In the genomic region with DNA sequence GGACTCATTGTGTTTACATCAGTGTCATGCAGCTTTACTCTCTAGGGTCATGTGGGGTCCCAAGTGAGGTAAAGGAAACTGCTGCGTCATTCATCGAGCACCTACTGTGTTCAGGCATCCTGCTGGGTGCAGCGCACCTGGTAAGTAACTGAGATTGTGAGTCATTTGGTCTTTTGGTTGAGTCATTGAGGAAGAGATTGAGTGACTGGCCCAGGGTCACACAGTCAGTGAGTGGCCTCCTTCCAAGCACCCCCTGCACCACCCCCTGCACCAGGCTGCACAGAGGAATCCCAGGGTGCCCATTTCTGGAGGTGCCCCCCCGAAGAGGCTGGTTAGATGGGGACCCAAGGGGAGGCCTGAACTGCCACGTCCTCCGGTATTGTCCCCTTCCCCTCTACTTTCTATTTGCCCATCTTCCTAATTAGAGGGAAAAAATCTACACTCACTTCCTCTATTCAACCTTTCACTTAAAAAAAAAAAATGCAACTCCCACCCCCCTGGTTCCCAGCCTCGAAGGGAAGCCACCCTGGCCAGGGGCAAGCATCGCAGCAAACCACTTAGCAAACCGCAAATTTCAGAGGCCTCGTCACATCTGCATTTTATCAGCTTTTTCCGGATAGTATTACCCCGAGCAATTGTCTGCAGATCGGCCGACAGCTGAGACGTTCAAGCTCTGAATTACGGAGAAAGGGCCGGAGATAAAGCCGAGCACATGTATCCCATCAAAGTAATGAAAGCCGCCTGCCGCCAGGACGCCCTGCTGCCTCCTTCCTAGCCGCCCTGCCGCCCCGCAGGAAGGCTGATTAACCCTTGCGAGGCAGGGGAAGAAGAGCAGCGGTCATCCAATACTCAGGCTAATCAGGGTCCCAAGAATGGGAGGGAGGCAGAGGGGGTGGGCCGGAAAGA, we compare ENCODE assay signal across 8 cellular contexts.
DNase-seq lines count a peak whose midpoint lies in the region; ATAC-seq, FAIRE-seq and TF ChIP-seq lines count a peak whose summit lies in the region.

No MANE protein-coding gene starts in this region.

- no peak for TF ChIP-seq CTCF in GM12878 (IDR thresholded peaks at IDR 0.05 in 2 of 3, conservative IDR thresholded peaks at IDR 0.05 in 1 of 3; ENCODE audit: control insufficient read depth in 2 of 3, extremely low read depth in 1 of 3, insufficient read depth in 1 of 3, low read depth in 3 of 3, low read length in 3 of 3)
- TF ChIP-seq CTCF in smooth muscle cell (IDR thresholded peaks at IDR 0.05; ENCODE audit: borderline replicate concordance, insufficient read depth, poor library complexity, severe bottlenecking) = no peak
- no peak for TF ChIP-seq CTCF in Caco-2 (IDR thresholded peaks at IDR 0.05; ENCODE audit: insufficient read depth in 1 of 2, low read depth in 1 of 2, low read length in 1 of 2, severe bottlenecking in 1 of 2, unreplicated experiment in 1 of 2)

- H3K36me3 ChIP-seq in GM12878 (ENCODE audit: control insufficient read depth in 2 of 2, insufficient read depth in 2 of 2, low read length in 1 of 2) (no peaks in the 10 kb centered on the region), smooth muscle cell (ENCODE audit: low read depth) (no peaks in the 10 kb centered on the region), Caco-2 (ENCODE audit: control insufficient read depth, insufficient read depth, low read length) (no peaks in the 10 kb centered on the region)

- H2AFZ ChIP-seq in GM12878 (ENCODE audit: control insufficient read depth, low read depth, low read length) (no peak overlapping the region; the same call in 1 of the 2 replicates), smooth muscle cell (ENCODE audit: low read depth) (peak overlapping the region; percentile 17)

- peak overlapping the region; percentile 46; the same call in 1 of the 2 replicates for H3K4me3 ChIP-seq in GM12878
- H3K4me3 ChIP-seq in smooth muscle cell = peak overlapping the region; percentile 13
- no peak overlapping the region for H3K4me3 ChIP-seq in Caco-2 (ENCODE audit: low read depth, low read length)

- DNase-seq in GM12878 (ENCODE audit: low read depth, low spot score) (peak; percentile 86), smooth muscle cell (lab: John Stamatoyannopoulos, UW; ENCODE audit: unreplicated experiment) (no peak), Caco-2 (no peak), Right ventricle myocardium inferior (ENCODE audit: missing footprints) (no peak)
- no peak for DNase-seq in effector CD8-positive, alpha-beta T cell (lab: John Stamatoyannopoulos, UW)

- no peak overlapping the region for H3K4me3 Mint-ChIP-seq in Caco-2 (ENCODE audit: unreplicated experiment)

- peak overlapping the region; percentile 45; the same call in 1 of the 2 replicates for H3K9ac ChIP-seq in GM12878 (ENCODE audit: control insufficient read depth, insufficient read depth, low read length)
- no peak overlapping the region for H3K9ac ChIP-seq in smooth muscle cell (ENCODE audit: low read depth)

- SMC1A ChIA-PET in GM12878 (lab: Charles Lee; ENCODE audit: uncharacterized antibody, unreplicated experiment) = interaction anchor here (0.7 to 1.9 kb wide), 5 partner anchors 10 to 950 kb away, joined by 3 to 7 read pairs (median 3); no protein-coding TSS in a partner anchor

- H3K9me3 Mint-ChIP-seq in Caco-2 (ENCODE audit: unreplicated experiment) = no peaks in the 10 kb centered on the region

- peak; percentile 88 for ATAC-seq in GM18505 (IDR thresholded peaks at IDR 0.05; ENCODE audit: unreplicated experiment)
- peak; percentile 90 for ATAC-seq in GM21786 (IDR thresholded peaks at IDR 0.05; ENCODE audit: unreplicated experiment)
- ATAC-seq in GM12878 = peak; percentile 91
- ATAC-seq in Right ventricle myocardium inferior = no peak

- no peaks in the 10 kb centered on the region for H3K4me1 Mint-ChIP-seq in Caco-2 (ENCODE audit: low read depth, unreplicated experiment)

- RAD21 ChIA-PET in GM12878 (lab: Charles Lee; ENCODE audit: unreplicated experiment) = interaction anchor here (0.5 to 1.9 kb wide), 5 partner anchors 132 to 273 kb away, joined by 3 to 6 read pairs (median 4); no protein-coding TSS in a partner anchor

- H3K4me2 ChIP-seq in GM12878 (ENCODE audit: control insufficient read depth, insufficient read depth) (peak overlapping the region; percentile 63), smooth muscle cell (peak overlapping the region; percentile 73)

- no peaks in the 10 kb centered on the region for H3K27me3 ChIP-seq in GM12878 (replicated peaks in 1 of 2; ENCODE audit: control insufficient read depth in 2 of 2, insufficient read depth in 2 of 2, low read length in 1 of 2)
- no peaks in the 10 kb centered on the region for H3K27me3 ChIP-seq in smooth muscle cell (ENCODE audit: low read depth)
- no peaks in the 10 kb centered on the region for H3K27me3 ChIP-seq in Caco-2 (replicated peaks; ENCODE audit: control insufficient read depth, insufficient read depth, low read length)

- no peaks in the 10 kb centered on the region for H3K36me3 Mint-ChIP-seq in Caco-2 (ENCODE audit: insufficient read depth, unreplicated experiment)

- H3F3A ChIP-seq in smooth muscle cell (ENCODE audit: low read depth) = peaks cover 9% of the 10 kb centered on the region

- peaks cover 34% of the 10 kb centered on the region for H3K4me1 ChIP-seq in GM12878 (ENCODE audit: control insufficient read depth, insufficient read depth, low read length)
- H3K4me1 ChIP-seq in smooth muscle cell (ENCODE audit: low read depth) = peaks cover 26% of the 10 kb centered on the region
- no peaks in the 10 kb centered on the region for H3K4me1 ChIP-seq in Caco-2

- POLR2A ChIA-PET in GM12878 (lab: Charles Lee) = no interaction called here
- POLR2A ChIA-PET in Caco-2 (lab: Charles Lee) = no interaction called here

- BruUV-seq in GM12878 (replicated peaks; lab: Mats Ljungman, UMichigan) (no TSS peak), Caco-2 (replicated peaks; lab: Mats Ljungman, UMichigan) (no TSS peak)

- no peaks in the 10 kb centered on the region for H3K9me3 ChIP-seq in GM12878 (replicated peaks; ENCODE audit: control insufficient read depth, insufficient read depth, low read length)
- H3K9me3 ChIP-seq in smooth muscle cell (replicated peaks; ENCODE audit: low read depth) = no peaks in the 10 kb centered on the region
- H3K9me3 ChIP-seq in Caco-2 = no peaks in the 10 kb centered on the region

- H3K27me3 Mint-ChIP-seq in Caco-2 (ENCODE audit: insufficient read depth, unreplicated experiment) = no peaks in the 10 kb centered on the region

- peak overlapping the region; percentile 71 for H3K27ac ChIP-seq in GM12878 (ENCODE audit: control insufficient read depth, insufficient read depth)
- no peak overlapping the region for H3K27ac ChIP-seq in smooth muscle cell (ENCODE audit: low read depth)

- peak; percentile 85 for FAIRE-seq in GM12878 (lab: Jason Lieb, UNC)

- intact Hi-C loops in GM12878 (cut with micrococcal nuclease; ENCODE audit: unreplicated experiment) (loop anchor here (1.0 to 2.0 kb wide), 2 partner anchors 74 to 271 kb away; no protein-coding TSS in a partner anchor), Caco-2 (cut with micrococcal nuclease; ENCODE audit: unreplicated experiment) (no loop called here), Right ventricle myocardium inferior (cut with DNase I) (no loop called here)

- TF ChIP-seq EP300 in Ishikawa (IDR thresholded peaks at IDR 0.05; ENCODE audit: borderline replicate concordance) (no peak), GM12878 (IDR thresholded peaks at IDR 0.05; ENCODE audit: borderline replicate concordance in 1 of 2, control insufficient read depth in 1 of 2, low read depth in 2 of 2, low read length in 2 of 2) (peak; percentile 75 to 79; a peak in 3 of 4 replicates)

- in situ Hi-C loops in GM12878 (cut with MboI) = loop anchor here (5.0 kb wide), 2 partner anchors 71 to 271 kb away; no protein-coding TSS in a partner anchor

- TF ChIP-seq RAD21 in Ishikawa (IDR thresholded peaks at IDR 0.05; ENCODE audit: low read depth) = no peak
- no peak for TF ChIP-seq RAD21 in GM12878 (IDR thresholded peaks at IDR 0.05; ENCODE audit: insufficient read depth, low read depth, low read length)

- H3K79me2 ChIP-seq in GM12878 (ENCODE audit: control insufficient read depth, insufficient read depth, low read length) = no peaks in the 10 kb centered on the region
- no peaks in the 10 kb centered on the region for H3K79me2 ChIP-seq in smooth muscle cell (ENCODE audit: low read depth)

- CTCF ChIA-PET in GM12878 (lab: Yijun Ruan, JAX) (interaction anchor here (0.6 to 2.4 kb wide), 6 partner anchors 10 to 271 kb away, joined by 3 to 12 read pairs (median 4); no protein-coding TSS in a partner anchor), Caco-2 (lab: Charles Lee) (no interaction called here)

- H4K20me1 ChIP-seq in GM12878 (ENCODE audit: control insufficient read depth, insufficient read depth) (no peaks in the 10 kb centered on the region), smooth muscle cell (ENCODE audit: low read depth) (no peaks in the 10 kb centered on the region)

- WGBS in GM12878 (ENCODE audit: insufficient coverage, insufficient replicate concordance, low lambda C conversion rate, missing lambda C conversion rate) = 3% methylated on average over 27 of the region's 27 CpGs
- 10% methylated on average over 27 of the region's 27 CpGs for WGBS in smooth muscle cell (ENCODE audit: low lambda C conversion rate)

- no peak overlapping the region for H3K27ac Mint-ChIP-seq in Caco-2 (ENCODE audit: unreplicated experiment)

- TF ChIP-seq POLR2A in GM18505 (IDR thresholded peaks at IDR 0.05; ENCODE audit: borderline replicate concordance, extremely low read depth, insufficient read depth, insufficient read length) (no peak), GM12878 (IDR thresholded peaks at IDR 0.05; ENCODE audit: low read depth, low read length) (no peak)

TF ChIP-seq in Ishikawa, 13 proteins besides CTCF, POLR2A, EP300 and RAD21 (continues in another document):
- TF ChIP-seq TCF12 (IDR thresholded peaks at IDR 0.05; ENCODE audit: low read depth) = peak; percentile 40; the same call in 1 of the 2 replicates

TF ChIP-seq in GM12878, 131 proteins besides CTCF, POLR2A, EP300 and RAD21 (continues in another document):
- TF ChIP-seq JUNB (IDR thresholded peaks at IDR 0.05) (peak; percentile 97), EGR1 (IDR thresholded peaks at IDR 0.05; ENCODE audit: borderline replicate concordance in 1 of 2, low read depth in 2 of 2, low read length in 2 of 2) (0 out of 3 replicates have a peak, but pooled peaks of 1 of the 2 experiments have one; percentile 31), KAT2A (conservative IDR thresholded peaks at IDR 0.05; ENCODE audit: control insufficient read depth, low read depth, low read length) (no peak)
